8 cellular contexts compared by ENCODE assay signal in the genomic region with DNA sequence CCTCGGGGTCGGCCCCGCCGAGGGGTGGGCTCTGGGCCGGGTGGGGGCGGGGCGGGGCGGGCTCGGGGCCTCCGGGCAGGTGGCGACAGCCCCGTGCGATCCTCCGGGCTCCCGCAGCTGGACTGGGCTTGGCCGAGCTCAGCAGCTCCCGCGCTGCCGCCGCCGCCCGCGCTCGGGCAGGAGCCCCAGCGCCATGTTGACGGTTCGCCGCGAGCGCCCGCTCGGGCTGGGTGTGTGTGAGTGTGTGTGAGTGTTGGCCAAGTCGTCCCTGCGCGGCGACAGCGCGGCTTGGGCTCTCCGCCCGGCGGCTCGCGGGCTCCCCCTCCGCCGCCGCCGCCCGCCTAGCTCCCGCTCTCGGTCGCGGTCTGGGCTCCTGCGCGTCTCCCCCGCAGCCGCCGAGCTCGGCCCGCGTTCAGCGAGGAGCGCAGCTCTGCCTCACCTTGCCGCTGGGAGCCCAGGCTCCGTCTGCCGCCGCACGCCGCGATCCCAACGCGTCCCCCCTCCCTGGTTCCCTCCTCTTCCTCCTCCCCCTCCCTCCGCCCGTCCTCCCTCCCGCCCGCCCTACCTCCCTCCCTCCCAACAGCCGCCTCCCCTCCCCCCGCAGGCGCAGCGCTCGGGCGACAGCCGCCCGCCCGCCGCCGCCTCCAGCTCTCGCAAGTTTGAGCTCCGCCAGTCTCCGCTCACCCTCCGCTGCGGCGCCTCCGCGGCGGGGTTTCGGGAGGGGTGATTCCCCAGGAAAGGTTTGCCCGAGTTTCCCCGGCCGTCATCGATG. TPM values are rescaled to one million over a fixed set of nuclear protein-coding genes. Genes with fewer than 3 reads are reported as not detected.
DNase-seq lines count a peak whose midpoint lies in the region; ATAC-seq and TF ChIP-seq lines count a peak whose summit lies in the region.

TSS of gene BCOR (minus strand) at position 467 of the 772 bp plus-strand sequence. CDS start 20,029 bp downstream, outside the sequence.

- H3K36me3 ChIP-seq in CD8-positive, alpha-beta T cell (ENCODE audit: insufficient read depth, low read length), result no peaks in the 10 kb centered on the region
- H3K36me3 ChIP-seq in HAP-1 (replicated peaks), result peaks cover 3% of the 10 kb centered on the region
- no peaks in the 10 kb centered on the region for H3K36me3 ChIP-seq in endocrine pancreas (ENCODE audit: control insufficient read depth, insufficient read depth, low read length)

- H3K4me1 Mint-ChIP-seq in CD8-positive, alpha-beta T cell (ENCODE audit: low read depth), result peaks cover 27% of the 10 kb centered on the region
- peaks cover 22% of the 10 kb centered on the region for H3K4me1 Mint-ChIP-seq in activated CD8-positive, alpha-beta T cell treated with anti-CD3 and anti-CD28 coated beads, Interleukin-2, amount 10 ng/mL, durations not matched to agents 7 days and 5 days (ENCODE audit: low read depth)

- H3K27ac Mint-ChIP-seq in CD8-positive, alpha-beta T cell, result peak within 1 kb of the TSS; percentile 93
- peak within 1 kb of the TSS; percentile 92 for H3K27ac Mint-ChIP-seq in activated CD8-positive, alpha-beta T cell treated with anti-CD3 and anti-CD28 coated beads, Interleukin-2, amount 10 ng/mL, durations not matched to agents 7 days and 5 days

- peak within 1 kb of the TSS; percentile 47 for H3K4me3 ChIP-seq in CD8-positive, alpha-beta T cell (ENCODE audit: low read depth, low read length)
- H3K4me3 ChIP-seq in HAP-1, result peak within 1 kb of the TSS; percentile 64
- no peak within 1 kb of the TSS for H3K4me3 ChIP-seq in endocrine pancreas (ENCODE audit: control insufficient read depth, insufficient read depth, low read length)
- H3K4me3 ChIP-seq in mononuclear cell (ENCODE audit: low read length), result peak within 1 kb of the TSS; percentile 53

- CTCF ChIA-PET in CD8-positive, alpha-beta T cell (lab: Charles Lee), result interaction anchor here (0.8 to 2.3 kb wide), 4 partner anchors 56 to 84 kb away, joined by 3 to 7 read pairs (median 6); no protein-coding TSS in a partner anchor
- CTCF ChIA-PET in activated CD8-positive, alpha-beta T cell treated with anti-CD3 and anti-CD28 coated beads, Interleukin-2, amount 10 ng/mL, durations not matched to agents 7 days and 5 days (lab: Charles Lee), result interaction anchor here (0.9 to 1.7 kb wide), 8 partner anchors 11 to 366 kb away, joined by 3 to 5 read pairs (median 3); no protein-coding TSS in a partner anchor

- no peaks in the 10 kb centered on the region for H3K27me3 ChIP-seq in CD8-positive, alpha-beta T cell (ENCODE audit: insufficient read depth, low read length)
- H3K27me3 ChIP-seq in HAP-1 (ENCODE audit: low read depth), result no peaks in the 10 kb centered on the region
- no peaks in the 10 kb centered on the region for H3K27me3 ChIP-seq in endocrine pancreas (ENCODE audit: control insufficient read depth, insufficient read depth, low read length)
- H3K27me3 ChIP-seq in mononuclear cell (ENCODE audit: insufficient read depth, low read length), result no peaks in the 10 kb centered on the region

- peak within 1 kb of the TSS; percentile 23 for H3K27ac ChIP-seq in CD8-positive, alpha-beta T cell (ENCODE audit: low read depth, low read length)

- H3K9ac ChIP-seq in endocrine pancreas (ENCODE audit: control insufficient read depth, insufficient read depth, low read length), result peak within 1 kb of the TSS; percentile 22

- peaks cover 22% of the 10 kb centered on the region for H3K4me1 ChIP-seq in CD8-positive, alpha-beta T cell (ENCODE audit: insufficient read depth, low read length)
- H3K4me1 ChIP-seq in HAP-1 (peaks cover 43% of the 10 kb centered on the region), endocrine pancreas (ENCODE audit: control insufficient read depth, insufficient read depth, low read length) (peaks cover 5% of the 10 kb centered on the region), mononuclear cell (ENCODE audit: insufficient read depth, low read length) (peaks cover 47% of the 10 kb centered on the region)

- no peaks in the 10 kb centered on the region for H3K9me3 ChIP-seq in CD8-positive, alpha-beta T cell (ENCODE audit: low read length)
- H3K9me3 ChIP-seq in HAP-1 (no peaks in the 10 kb centered on the region), endocrine pancreas (ENCODE audit: control insufficient read depth, low read length) (no peaks in the 10 kb centered on the region), mononuclear cell (ENCODE audit: low read depth, low read length) (no peaks in the 10 kb centered on the region)

- no peaks in the 10 kb centered on the region for H3K9me3 Mint-ChIP-seq in CD8-positive, alpha-beta T cell
- no peaks in the 10 kb centered on the region for H3K9me3 Mint-ChIP-seq in activated CD8-positive, alpha-beta T cell treated with anti-CD3 and anti-CD28 coated beads, Interleukin-2, amount 10 ng/mL, durations not matched to agents 7 days and 5 days (ENCODE audit: insufficient read depth)

- H3K4me3 Mint-ChIP-seq in CD8-positive, alpha-beta T cell, result peak within 1 kb of the TSS; percentile 94
- peak within 1 kb of the TSS; percentile 92 for H3K4me3 Mint-ChIP-seq in activated CD8-positive, alpha-beta T cell treated with anti-CD3 and anti-CD28 coated beads, Interleukin-2, amount 10 ng/mL, durations not matched to agents 7 days and 5 days

- peak; percentile 29 for ATAC-seq in CD8-positive, alpha-beta T cell
- peak; percentile 45 for ATAC-seq in activated CD8-positive, alpha-beta T cell treated with anti-CD3 and anti-CD28 coated beads, Interleukin-2, amount 10 ng/mL, durations not matched to agents 7 days and 5 days

- peak; percentile 47 to 83 (median 71) for DNase-seq in CD8-positive, alpha-beta T cell
- DNase-seq in HAP-1 (ENCODE audit: low spot score in 2 of 2), result peak; percentile 68 to 92
- DNase-seq in NCI-H748 treated with DMSO at 0.1 percent for 48 hours (lab: John Stamatoyannopoulos, UW), result peak; percentile 35
- DNase-seq in activated CD8-positive, alpha-beta T cell treated with anti-CD3 and anti-CD28 coated beads, Interleukin-2, amount 10 ng/mL, durations not matched to agents 7 days and 5 days, result peak; percentile 84
- peak; percentile 77 for DNase-seq in stimulated activated CD8-positive, alpha-beta memory T cell treated with anti-CD3 and anti-CD28 coated beads, Interleukin-4, amount 100 ng/mL, for 48 hours
- DNase-seq in kidney glomerular epithelial cell (lab: John Stamatoyannopoulos, UW), result no peak

- POLR2A ChIA-PET in CD8-positive, alpha-beta T cell (lab: Charles Lee), result interaction anchor here (0.6 to 5.9 kb wide), 18 partner anchors 8 to 324 kb away, joined by 3 to 106 read pairs (median 4); no protein-coding TSS in a partner anchor
- POLR2A ChIA-PET in activated CD8-positive, alpha-beta T cell treated with anti-CD3 and anti-CD28 coated beads, Interleukin-2, amount 10 ng/mL, durations not matched to agents 7 days and 5 days (lab: Charles Lee), result interaction anchor here (0.9 to 4.2 kb wide), 15 partner anchors 8 to 325 kb away, joined by 3 to 73 read pairs (median 6); no protein-coding TSS in a partner anchor

- H3K27me3 Mint-ChIP-seq in CD8-positive, alpha-beta T cell (ENCODE audit: low read depth), result no peaks in the 10 kb centered on the region
- H3K27me3 Mint-ChIP-seq in activated CD8-positive, alpha-beta T cell treated with anti-CD3 and anti-CD28 coated beads, Interleukin-2, amount 10 ng/mL, durations not matched to agents 7 days and 5 days (ENCODE audit: low read depth), result no peaks in the 10 kb centered on the region

- peaks cover 6% of the 10 kb centered on the region for H3K36me3 Mint-ChIP-seq in CD8-positive, alpha-beta T cell
- peaks cover 14% of the 10 kb centered on the region for H3K36me3 Mint-ChIP-seq in activated CD8-positive, alpha-beta T cell treated with anti-CD3 and anti-CD28 coated beads, Interleukin-2, amount 10 ng/mL, durations not matched to agents 7 days and 5 days (ENCODE audit: low read depth)

- no peak for TF ChIP-seq CTCF in CD8-positive, alpha-beta T cell (IDR thresholded peaks at IDR 0.05)

- in situ Hi-C loops in HAP-1 (cut with MboI; ENCODE audit: low sequenced_read_pairs), result no loop called here

- intact Hi-C loops in CD8-positive, alpha-beta T cell (cut with DNase I, micrococcal nuclease), result loop anchor here (1.0 to 10.0 kb wide), 10 partner anchors 8 to 1293 kb away; partner anchors contain the start of genes MID1IP1 (in 1 of the 2) and USP9X (in 1 of the 2)

RNA-seq across cellular contexts. Expression of gene BCOR, which starts in this region (rescaled TPM):
- 10 to 100 TPM; 35.5 to 38.5 TPM for total RNA-seq in CD8-positive, alpha-beta T cell
- 10 to 100 TPM; 41.5 to 45.5 TPM for total RNA-seq in activated CD8-positive, alpha-beta T cell treated with anti-CD3 and anti-CD28 coated beads, Interleukin-2, amount 10 ng/mL, durations not matched to agents 7 days and 5 days
- total RNA-seq in mononuclear cell, result 42.3 TPM
